In the genomic region with DNA sequence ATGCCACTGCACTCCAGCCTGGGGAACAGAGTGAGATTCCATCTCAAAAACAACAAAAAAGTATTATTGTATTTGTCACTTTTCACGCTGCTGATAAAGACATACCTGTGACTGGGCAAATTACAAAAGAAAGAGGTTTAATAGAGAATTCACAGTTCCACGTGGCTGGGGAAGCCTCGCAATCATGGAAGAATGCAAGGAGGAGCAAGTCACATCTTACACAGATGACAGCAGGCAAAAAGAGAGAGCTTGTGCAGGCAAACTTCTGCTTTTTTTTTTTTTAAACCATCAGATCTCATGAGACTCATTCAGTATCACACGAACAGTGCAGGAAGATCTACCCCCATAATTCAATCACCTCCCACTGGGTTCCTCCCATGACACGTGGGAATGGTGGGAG, we compare ENCODE assay signal across 1 cellular context.
TF ChIP-seq lines count a peak whose summit lies in the region.

No MANE protein-coding gene starts in this region.

TF ChIP-seq in HEK293, 187 proteins besides CTCF, POLR2A, EP300 and RAD21:
- TF ChIP-seq, protein P1, sequence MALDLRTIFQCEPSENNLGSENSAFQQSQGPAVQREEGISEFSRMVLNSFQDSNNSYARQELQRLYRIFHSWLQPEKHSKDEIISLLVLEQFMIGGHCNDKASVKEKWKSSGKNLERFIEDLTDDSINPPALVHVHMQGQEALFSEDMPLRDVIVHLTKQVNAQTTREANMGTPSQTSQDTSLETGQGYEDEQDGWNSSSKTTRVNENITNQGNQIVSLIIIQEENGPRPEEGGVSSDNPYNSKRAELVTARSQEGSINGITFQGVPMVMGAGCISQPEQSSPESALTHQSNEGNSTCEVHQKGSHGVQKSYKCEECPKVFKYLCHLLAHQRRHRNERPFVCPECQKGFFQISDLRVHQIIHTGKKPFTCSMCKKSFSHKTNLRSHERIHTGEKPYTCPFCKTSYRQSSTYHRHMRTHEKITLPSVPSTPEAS (tag by site-specific recombination; IDR thresholded peaks at IDR 0.05), result no peak
- TF ChIP-seq ZNF585B (tag by site-specific recombination; IDR thresholded peaks at IDR 0.05) (no peak), SETDB1 (IDR thresholded peaks at IDR 0.05; ENCODE audit: insufficient read length, low read length) (peak; percentile 45)
